Comparison of ENCODE assay signal across 12 cellular contexts in the genomic region with DNA sequence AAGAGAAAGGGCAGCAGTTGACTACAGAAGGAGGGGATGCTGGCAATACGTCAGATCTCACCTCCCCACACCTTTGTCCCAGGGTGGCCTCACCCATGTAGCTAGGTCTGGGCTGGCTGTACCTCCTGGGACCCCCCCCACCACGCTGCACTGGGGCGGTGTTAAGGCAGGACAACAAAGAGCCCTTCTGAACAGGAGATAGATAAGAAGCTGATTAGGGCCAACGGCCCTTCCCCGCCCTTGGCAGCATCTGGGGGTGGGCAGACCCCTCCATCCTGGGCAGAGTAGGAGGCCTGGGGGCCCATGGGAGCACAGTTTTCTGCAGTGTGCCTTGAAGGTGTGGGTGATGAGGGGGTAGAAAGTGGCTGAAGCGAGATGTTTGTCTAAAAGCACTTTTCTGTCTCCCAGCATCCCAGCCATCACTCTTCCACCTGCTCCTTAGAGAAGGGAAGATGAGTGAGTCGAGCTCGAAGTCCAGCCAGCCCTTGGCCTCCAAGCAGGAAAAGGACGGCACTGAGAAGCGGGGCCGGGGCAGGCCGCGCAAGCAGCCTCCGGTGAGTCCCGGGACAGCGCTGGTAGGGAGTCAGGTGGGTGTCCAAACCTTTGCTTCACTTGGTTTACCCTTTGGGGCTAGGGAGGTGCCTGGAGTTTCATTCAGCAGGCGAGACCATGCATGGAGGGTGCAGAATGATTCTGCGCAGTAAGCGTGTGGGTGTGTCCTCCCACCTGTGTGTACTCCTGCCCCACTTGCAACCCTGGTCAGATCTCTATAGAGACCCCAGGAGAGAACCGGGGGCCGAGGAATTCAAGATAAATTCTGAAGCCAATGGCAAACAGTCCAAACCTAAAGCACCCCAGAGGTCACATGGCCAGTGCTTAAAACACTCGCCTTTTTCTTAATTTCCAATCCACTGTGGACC. TPM values are rescaled to one million over a fixed set of nuclear protein-coding genes. Genes with fewer than 3 reads are reported as not detected.
DNase-seq lines count a peak whose midpoint lies in the region; ATAC-seq, FAIRE-seq and TF ChIP-seq lines count a peak whose summit lies in the region.
"Had no signal": no experiment of that assay in that cellular context is flagged by ENCODE, and none has a peak within 500 bp of the region (broad histone marks: within the 10 kb centered on the region; RNA-seq: fewer than 3 reads in every experiment).

No MANE protein-coding gene starts in this region.

- no peaks in the 10 kb centered on the region for H3K9me3 Mint-ChIP-seq in neural progenitor cell
- H3K9me3 Mint-ChIP-seq in stimulated activated effector memory CD8-positive, alpha-beta T cell treated with anti-CD3 and anti-CD28 coated beads, Interleukin-12 subunit alpha, Interleukin-12 subunit beta, amount 100 ng/mL, for 72 hours: no peaks in the 10 kb centered on the region
- H3K9me3 Mint-ChIP-seq: central memory CD8-positive, alpha-beta T cell; nephron had no signal

- ATAC-seq in stimulated activated effector memory CD8-positive, alpha-beta T cell treated with anti-CD3 and anti-CD28 coated beads, Interleukin-12 subunit alpha, Interleukin-12 subunit beta, amount 100 ng/mL, for 72 hours: no peak

- peak overlapping the region; percentile 100 for H3K4me2 ChIP-seq in neural progenitor cell

- peak; percentile 9 for DNase-seq in ELF-1 (ENCODE audit: low read depth, low spot score)
- no peak for DNase-seq in NT2/D1 (ENCODE audit: low read depth, low spot score)
- DNase-seq in colonic mucosa: peak; percentile 22
- no peak for DNase-seq in neural progenitor cell (ENCODE audit: low spot score)
- DNase-seq in GM12892 (ENCODE audit: insufficient read length): no peak
- no peak for DNase-seq in stimulated activated effector memory CD8-positive, alpha-beta T cell treated with anti-CD3 and anti-CD28 coated beads, Interleukin-12 subunit alpha, Interleukin-12 subunit beta, amount 100 ng/mL, for 72 hours (ENCODE audit: low spot score in 2 of 2)
- DNase-seq in foreskin melanocyte: no peak
- DNase-seq: MG63; stimulated activated CD4-positive, alpha-beta T cell treated with anti-CD3 and anti-CD28 coated beads, Interleukin-4, amount 100 ng/mL, for 1 hour had no signal

- H3K27me3 ChIP-seq in NT2/D1 (ENCODE audit: insufficient read depth, insufficient read length) (no peaks in the 10 kb centered on the region), colonic mucosa (no peaks in the 10 kb centered on the region), neural progenitor cell (no peaks in the 10 kb centered on the region)
- H3K27me3 ChIP-seq: MG63, tibial nerve had no signal

- no peak overlapping the region for H3K27ac ChIP-seq in colonic mucosa
- H3K27ac ChIP-seq in neural progenitor cell: peak overlapping the region; percentile 70

- H4K20me1 ChIP-seq in neural progenitor cell (ENCODE audit: low read depth): peaks cover 80% of the 10 kb centered on the region

- TF ChIP-seq CTCF in colonic mucosa (IDR thresholded peaks at IDR 0.05) (no peak), neural progenitor cell (IDR thresholded peaks at IDR 0.05) (no peak)

- peaks cover 13% of the 10 kb centered on the region for H3K4me1 ChIP-seq in NT2/D1 (ENCODE audit: insufficient read depth, insufficient read length)
- H3K4me1 ChIP-seq in colonic mucosa: no peaks in the 10 kb centered on the region
- peaks cover 31% of the 10 kb centered on the region for H3K4me1 ChIP-seq in neural progenitor cell

- intact Hi-C loops in colonic mucosa (cut with DNase I): no loop called here

- no peak overlapping the region for H2AFZ ChIP-seq in neural progenitor cell (replicated peaks)

- FAIRE-seq in GM12892 (lab: Jason Lieb, UNC): no peak

- H3K9me3 ChIP-seq in NT2/D1 (ENCODE audit: insufficient read depth, low read length) (no peaks in the 10 kb centered on the region), colonic mucosa (no peaks in the 10 kb centered on the region), neural progenitor cell (ENCODE audit: low read depth) (no peaks in the 10 kb centered on the region)
- H3K9me3 ChIP-seq: MG63, tibial nerve had no signal

- H3K36me3 ChIP-seq in NT2/D1 (ENCODE audit: insufficient read depth, insufficient read length, low read length) (peaks cover 63% of the 10 kb centered on the region), colonic mucosa (no peaks in the 10 kb centered on the region), neural progenitor cell (peaks cover 11% of the 10 kb centered on the region)

- no peak overlapping the region for H3K27ac Mint-ChIP-seq in neural progenitor cell
- H3K27ac Mint-ChIP-seq in stimulated activated effector memory CD8-positive, alpha-beta T cell treated with anti-CD3 and anti-CD28 coated beads, Interleukin-12 subunit alpha, Interleukin-12 subunit beta, amount 100 ng/mL, for 72 hours: no peak overlapping the region
- H3K27ac Mint-ChIP-seq: nephron had no signal

- H3K27me3 Mint-ChIP-seq in neural progenitor cell (ENCODE audit: insufficient read depth, low read depth): peaks cover 4% of the 10 kb centered on the region
- H3K27me3 Mint-ChIP-seq: central memory CD8-positive, alpha-beta T cell had no signal

- H3K79me2 ChIP-seq in neural progenitor cell (ENCODE audit: low read depth): peaks cover 77% of the 10 kb centered on the region

- H3K9ac ChIP-seq in NT2/D1 (ENCODE audit: insufficient read length, low read depth) (peak overlapping the region; percentile 95), colonic mucosa (ENCODE audit: low read depth in 2 of 2, low read length in 2 of 2) (no peak overlapping the region), neural progenitor cell (peak overlapping the region; percentile 24)

- peaks cover 27% of the 10 kb centered on the region for H3K36me3 Mint-ChIP-seq in neural progenitor cell
- H3K36me3 Mint-ChIP-seq in stimulated activated effector memory CD8-positive, alpha-beta T cell treated with anti-CD3 and anti-CD28 coated beads, Interleukin-12 subunit alpha, Interleukin-12 subunit beta, amount 100 ng/mL, for 72 hours: peaks cover 89% of the 10 kb centered on the region

- H3K4me3 Mint-ChIP-seq in neural progenitor cell: peak overlapping the region; percentile 63
- no peak overlapping the region for H3K4me3 Mint-ChIP-seq in stimulated activated effector memory CD8-positive, alpha-beta T cell treated with anti-CD3 and anti-CD28 coated beads, Interleukin-12 subunit alpha, Interleukin-12 subunit beta, amount 100 ng/mL, for 72 hours

- H3F3A ChIP-seq in neural progenitor cell (ENCODE audit: low read depth): peaks cover 86% of the 10 kb centered on the region

- peaks cover 60% of the 10 kb centered on the region for H3K4me1 Mint-ChIP-seq in neural progenitor cell
- H3K4me1 Mint-ChIP-seq in stimulated activated effector memory CD8-positive, alpha-beta T cell treated with anti-CD3 and anti-CD28 coated beads, Interleukin-12 subunit alpha, Interleukin-12 subunit beta, amount 100 ng/mL, for 72 hours: peaks cover 78% of the 10 kb centered on the region

- peak overlapping the region; percentile 25 for H3K4me3 ChIP-seq in NT2/D1 (ENCODE audit: insufficient read length, low read depth)
- no peak overlapping the region for H3K4me3 ChIP-seq in colonic mucosa
- peak overlapping the region; percentile 98 for H3K4me3 ChIP-seq in neural progenitor cell
- H3K4me3 ChIP-seq: MG63, tibial nerve had no signal

- no peak for TF ChIP-seq POLR2A in GM12892 (IDR thresholded peaks at IDR 0.05; ENCODE audit: low read depth, low read length)

RNA-seq across cellular contexts. Expression of a gene that starts 3.9 kb away (rescaled TPM):
- 100 to 1,000 TPM; 184 to 536 TPM for total RNA-seq in colonic mucosa
- 417 and 1,058 TPM in 2 replicates for total RNA-seq in neural progenitor cell (ENCODE audit: low replicate concordance)
- 159 TPM for polyA plus RNA-seq in GM12892 (2012; ENCODE audit: missing spikeins)

RNA-seq across cellular contexts. Expression of a gene that starts 8.2 kb away (rescaled TPM):
- total RNA-seq in colonic mucosa: 10 to 100 TPM in 1 of 2 donors, 1 to 10 TPM in 1; 8.6 to 12.8 TPM
- total RNA-seq in neural progenitor cell (ENCODE audit: low replicate concordance): 2.4 and 8.9 TPM in 2 replicates
- polyA plus RNA-seq in GM12892 (2012; ENCODE audit: missing spikeins): 12.5 TPM

Comparison
In these comparisons a context has a peak if more than half of its experiments do, and no peak if none do; other contexts are left out.
1. DNase-seq: peak in ELF-1 (single experiment) and colonic mucosa (single experiment); none in NT2/D1 (single experiment), neural progenitor cell (single experiment), GM12892 (single experiment), stimulated activated effector memory CD8-positive, alpha-beta T cell treated with anti-CD3 and anti-CD28 coated beads, Interleukin-12 subunit alpha, Interleukin-12 subunit beta, amount 100 ng/mL, for 72 hours (0 of 2) and foreskin melanocyte (single experiment).
2. H3K9ac ChIP-seq: peak in NT2/D1 (single experiment) and neural progenitor cell (single experiment); none in colonic mucosa (0 of 2).